28 cellular contexts compared by ENCODE assay signal in genomic region chr7:96122746-96123145, GRCh38.
"Had no signal": no experiment of that assay in that cellular context is flagged by ENCODE, and none has a peak within 500 bp of the region (broad histone marks: within the 10 kb centered on the region; RNA-seq: fewer than 3 reads in every experiment).

No MANE protein-coding gene starts in this region.

- H3K4me1 Mint-ChIP-seq: naive thymus-derived CD4-positive, alpha-beta T cell had no signal

- H3K4me3 Mint-ChIP-seq: naive thymus-derived CD4-positive, alpha-beta T cell; nephron; neural progenitor cell had no signal

- H3K79me2 ChIP-seq: parathyroid adenoma had no signal

- H3K27me3 Mint-ChIP-seq: naive thymus-derived CD4-positive, alpha-beta T cell; progenitor cell of endocrine pancreas had no signal

- H3K4me2 ChIP-seq: neural progenitor cell had no signal

- H3K4me1 ChIP-seq: esophagus squamous epithelium, gastrocnemius medialis, parathyroid adenoma, upper lobe of left lung had no signal

- FAIRE-seq: endometrium, kidney, small intestine, urothelium cell line had no signal

- H3K27ac Mint-ChIP-seq: neural progenitor cell, progenitor cell of endocrine pancreas had no signal

- H3K9ac ChIP-seq: neural progenitor cell, parathyroid adenoma had no signal

- H3K27me3 ChIP-seq: esophagus squamous epithelium, gastrocnemius medialis, neural progenitor cell, right lobe of liver, tibial nerve, upper lobe of left lung had no signal

- H3K27ac ChIP-seq: coronary artery, esophagus squamous epithelium, gastrocnemius medialis, neural progenitor cell, parathyroid adenoma, right lobe of liver, thoracic aorta, tibial nerve, upper lobe of left lung had no signal

- H3K4me3 ChIP-seq: coronary artery, esophagus squamous epithelium, gastrocnemius medialis, lung, neural progenitor cell, right lobe of liver, thoracic aorta, tibial nerve, upper lobe of left lung had no signal

- DNase-seq: dermis blood vessel endothelial cell; effector memory CD4-positive, alpha-beta T cell; erythroblast; esophagus squamous epithelium; gastrocnemius medialis; head of caudate nucleus; kidney; mesenchymal stem cell; midbrain; naive thymus-derived CD4-positive, alpha-beta T cell; right lobe of liver; small intestine; stimulated activated CD4-positive, alpha-beta T cell treated with anti-CD3 and anti-CD28 coated beads, Interleukin-15, amount 100 ng/mL, for 24 hours; stimulated activated CD4-positive, alpha-beta T cell treated with anti-CD3 and anti-CD28 coated beads, Interleukin-4, amount 100 ng/mL, for 1 hour; stimulated activated CD8-positive, alpha-beta memory T cell treated with anti-CD3 and anti-CD28 coated beads, Interleukin-4, amount 100 ng/mL, for 48 hours; stimulated activated naive CD8-positive, alpha-beta T cell treated with anti-CD3 and anti-CD28 coated beads, Interleukin-15, Interleukin-2, amounts not matched to agents 100 U/mL and 50 U/mL, for 24 hours; upper lobe of left lung had no signal

- ATAC-seq: gastrocnemius medialis; left lobe of liver; naive thymus-derived CD4-positive, alpha-beta T cell; right lobe of liver; stimulated activated naive CD8-positive, alpha-beta T cell treated with anti-CD3 and anti-CD28 coated beads, Interleukin-15, Interleukin-2, amounts not matched to agents 100 U/mL and 50 U/mL, for 24 hours had no signal

- H3K36me3 ChIP-seq: neural progenitor cell had no signal

- H2AFZ ChIP-seq: neural progenitor cell, parathyroid adenoma had no signal

- H3K9me3 ChIP-seq: esophagus squamous epithelium, gastrocnemius medialis, right lobe of liver, thoracic aorta, tibial nerve, upper lobe of left lung had no signal

- H3K9me3 Mint-ChIP-seq: naive thymus-derived CD4-positive, alpha-beta T cell; nephron; neural progenitor cell had no signal
